ENCODE assay signal across 29 cellular contexts in genomic region chr5:109601736-109602135, GRCh38.
"Had no signal": no experiment of that assay in that cellular context is flagged by ENCODE, and none has a peak within 500 bp of the region (broad histone marks: within the 10 kb centered on the region; RNA-seq: fewer than 3 reads in every experiment).

No MANE protein-coding gene starts in this region.

- H3K9me3 ChIP-seq: ascending aorta, breast epithelium, colonic mucosa, esophagus squamous epithelium, gastroesophageal sphincter had no signal

- H3K4me1 ChIP-seq: ascending aorta, breast epithelium, colonic mucosa, esophagus squamous epithelium, gastroesophageal sphincter had no signal

- H3K27me3 Mint-ChIP-seq: activated CD4-positive, alpha-beta T cell treated with anti-CD3 and anti-CD28 coated beads, Interleukin-2, amount 10 ng/mL, durations not matched to agents 24 days and 14 days; activated naive CD4-positive, alpha-beta T cell treated with anti-CD3 and anti-CD28 coated beads, Interleukin-2, amount 10 ng/mL, durations not matched to agents 7 days and 5 days; activated naive CD8-positive, alpha-beta T cell treated with anti-CD3 and anti-CD28 coated beads, Interleukin-2, amount 10 ng/mL, durations not matched to agents 7 days and 5 days; brain had no signal

- H3K27me3 ChIP-seq: ascending aorta, breast epithelium, cardiac muscle cell, colonic mucosa, esophagus squamous epithelium, gastroesophageal sphincter had no signal

- H3K9me3 Mint-ChIP-seq: activated CD4-positive, alpha-beta memory T cell treated with anti-CD3 and anti-CD28 coated beads for 36 hours; activated naive CD4-positive, alpha-beta T cell treated with anti-CD3 and anti-CD28 coated beads, Interleukin-2, amount 10 ng/mL, durations not matched to agents 7 days and 5 days; activated naive CD4-positive, alpha-beta T cell treated with anti-CD3 and anti-CD28 coated beads, Interleukin-2, amount 50 U/mL, for 72 hours; activated naive CD8-positive, alpha-beta T cell treated with anti-CD3 and anti-CD28 coated beads, Interleukin-2, amount 10 ng/mL, durations not matched to agents 7 days and 5 days; brain had no signal

- H3K36me3 ChIP-seq: ascending aorta, breast epithelium, cardiac muscle cell, colonic mucosa, esophagus squamous epithelium, gastroesophageal sphincter had no signal

- H3K4me3 ChIP-seq: ascending aorta, breast epithelium, cardiac muscle cell, colonic mucosa, esophagus squamous epithelium, gastroesophageal sphincter had no signal

- H3K27ac ChIP-seq: ascending aorta, breast epithelium, cardiac muscle cell, colonic mucosa, epithelial cell of prostate, esophagus squamous epithelium, gastroesophageal sphincter had no signal

- H3K27ac Mint-ChIP-seq: activated CD4-positive, alpha-beta memory T cell treated with anti-CD3 and anti-CD28 coated beads for 36 hours; activated CD4-positive, alpha-beta T cell treated with anti-CD3 and anti-CD28 coated beads for 36 hours; activated CD4-positive, alpha-beta T cell treated with anti-CD3 and anti-CD28 coated beads, Interleukin-2, amount 10 ng/mL, durations not matched to agents 24 days and 14 days; activated CD8-positive, alpha-beta memory T cell treated with anti-CD3 and anti-CD28 coated beads, Interleukin-2, amount 10 ng/mL, durations not matched to agents 7 days and 5 days; activated CD8-positive, alpha-beta T cell treated with anti-CD3 and anti-CD28 coated beads, Interleukin-2, amount 10 ng/mL, durations not matched to agents 7 days and 5 days; activated naive CD4-positive, alpha-beta T cell treated with anti-CD3 and anti-CD28 coated beads, Interleukin-2, amount 10 ng/mL, durations not matched to agents 7 days and 5 days; activated naive CD4-positive, alpha-beta T cell treated with anti-CD3 and anti-CD28 coated beads, Interleukin-2, amount 50 U/mL, for 72 hours; activated naive CD8-positive, alpha-beta T cell treated with anti-CD3 and anti-CD28 coated beads, Interleukin-2, amount 10 ng/mL, durations not matched to agents 7 days and 5 days; brain had no signal

- ATAC-seq: activated CD4-positive, alpha-beta T cell treated with anti-CD3 and anti-CD28 coated beads for 36 hours; activated CD8-positive, alpha-beta memory T cell treated with anti-CD3 and anti-CD28 coated beads, Interleukin-2, amount 10 ng/mL, durations not matched to agents 7 days and 5 days; activated CD8-positive, alpha-beta T cell treated with anti-CD3 and anti-CD28 coated beads, Interleukin-2, amount 10 ng/mL, durations not matched to agents 7 days and 5 days; activated naive CD4-positive, alpha-beta T cell treated with anti-CD3 and anti-CD28 coated beads, Interleukin-2, amount 50 U/mL, for 72 hours; gastroesophageal sphincter had no signal

- H3K36me3 Mint-ChIP-seq: activated CD4-positive, alpha-beta memory T cell treated with anti-CD3 and anti-CD28 coated beads for 36 hours; activated CD8-positive, alpha-beta memory T cell treated with anti-CD3 and anti-CD28 coated beads, Interleukin-2, amount 10 ng/mL, durations not matched to agents 7 days and 5 days; activated naive CD4-positive, alpha-beta T cell treated with anti-CD3 and anti-CD28 coated beads, Interleukin-2, amount 10 ng/mL, durations not matched to agents 7 days and 5 days; activated naive CD4-positive, alpha-beta T cell treated with anti-CD3 and anti-CD28 coated beads, Interleukin-2, amount 50 U/mL, for 72 hours; activated naive CD8-positive, alpha-beta T cell treated with anti-CD3 and anti-CD28 coated beads, Interleukin-2, amount 10 ng/mL, durations not matched to agents 7 days and 5 days; brain had no signal

- H3K4me1 Mint-ChIP-seq: activated CD4-positive, alpha-beta T cell treated with anti-CD3 and anti-CD28 coated beads for 36 hours; activated CD4-positive, alpha-beta T cell treated with anti-CD3 and anti-CD28 coated beads, Interleukin-2, amount 10 ng/mL, durations not matched to agents 24 days and 14 days; activated CD8-positive, alpha-beta memory T cell treated with anti-CD3 and anti-CD28 coated beads, Interleukin-2, amount 10 ng/mL, durations not matched to agents 7 days and 5 days; activated naive CD4-positive, alpha-beta T cell treated with anti-CD3 and anti-CD28 coated beads, Interleukin-2, amount 10 ng/mL, durations not matched to agents 7 days and 5 days; activated naive CD8-positive, alpha-beta T cell treated with anti-CD3 and anti-CD28 coated beads, Interleukin-2, amount 10 ng/mL, durations not matched to agents 7 days and 5 days; brain had no signal

- DNase-seq: activated CD4-positive, alpha-beta memory T cell treated with anti-CD3 and anti-CD28 coated beads for 36 hours; activated CD4-positive, alpha-beta T cell treated with anti-CD3 and anti-CD28 coated beads for 36 hours; activated CD4-positive, alpha-beta T cell treated with anti-CD3 and anti-CD28 coated beads, Interleukin-2, amount 10 ng/mL, durations not matched to agents 24 days and 14 days; activated CD4-positive, CD25-positive, alpha-beta regulatory T cell; activated CD4-positive, CD25-positive, alpha-beta regulatory T cell treated with anti-CD3 and anti-CD28 coated beads, Interleukin-2, amount 50 U/mL, for 72 hours; activated CD8-positive, alpha-beta memory T cell treated with anti-CD3 and anti-CD28 coated beads, Interleukin-2, amount 10 ng/mL, durations not matched to agents 7 days and 5 days; activated CD8-positive, alpha-beta memory T cell treated with anti-CD3 and anti-CD28 coated beads, Interleukin-2, amount 50 U/mL, for 4 hours; activated CD8-positive, alpha-beta T cell treated with anti-CD3 and anti-CD28 coated beads, Interleukin-2, amount 10 ng/mL, durations not matched to agents 7 days and 5 days; activated gamma-delta T cell; activated naive CD4-positive, alpha-beta T cell; activated naive CD4-positive, alpha-beta T cell treated with anti-CD3 and anti-CD28 coated beads, Interleukin-2, amount 10 ng/mL, durations not matched to agents 7 days and 5 days; activated naive CD8-positive, alpha-beta T cell treated with anti-CD3 and anti-CD28 coated beads, Interleukin-2, amount 10 ng/mL, durations not matched to agents 7 days and 5 days; activated T-cell treated with anti-CD3 and anti-CD28 coated beads, Interleukin-2, amount 50 U/mL, for 1 hour; activated T-cell treated with anti-CD3 and anti-CD28 coated beads, Interleukin-2, amount 50 U/mL, for 48 hours; central memory CD4-positive, alpha-beta T cell; cerebellar nuclear complex; colonic mucosa; effector CD8-positive, alpha-beta T cell; esophagus squamous epithelium; foreskin melanocyte; head of caudate nucleus; T-helper 2 cell had no signal

- H3K4me3 Mint-ChIP-seq: activated CD4-positive, alpha-beta memory T cell treated with anti-CD3 and anti-CD28 coated beads for 36 hours; activated CD4-positive, alpha-beta T cell treated with anti-CD3 and anti-CD28 coated beads for 36 hours; activated CD4-positive, alpha-beta T cell treated with anti-CD3 and anti-CD28 coated beads, Interleukin-2, amount 10 ng/mL, durations not matched to agents 24 days and 14 days; activated CD8-positive, alpha-beta memory T cell treated with anti-CD3 and anti-CD28 coated beads, Interleukin-2, amount 10 ng/mL, durations not matched to agents 7 days and 5 days; activated CD8-positive, alpha-beta T cell treated with anti-CD3 and anti-CD28 coated beads, Interleukin-2, amount 10 ng/mL, durations not matched to agents 7 days and 5 days; activated naive CD4-positive, alpha-beta T cell treated with anti-CD3 and anti-CD28 coated beads, Interleukin-2, amount 10 ng/mL, durations not matched to agents 7 days and 5 days; activated naive CD8-positive, alpha-beta T cell treated with anti-CD3 and anti-CD28 coated beads, Interleukin-2, amount 10 ng/mL, durations not matched to agents 7 days and 5 days; brain had no signal
